19 cellular contexts compared by ENCODE assay signal in the genomic region with DNA sequence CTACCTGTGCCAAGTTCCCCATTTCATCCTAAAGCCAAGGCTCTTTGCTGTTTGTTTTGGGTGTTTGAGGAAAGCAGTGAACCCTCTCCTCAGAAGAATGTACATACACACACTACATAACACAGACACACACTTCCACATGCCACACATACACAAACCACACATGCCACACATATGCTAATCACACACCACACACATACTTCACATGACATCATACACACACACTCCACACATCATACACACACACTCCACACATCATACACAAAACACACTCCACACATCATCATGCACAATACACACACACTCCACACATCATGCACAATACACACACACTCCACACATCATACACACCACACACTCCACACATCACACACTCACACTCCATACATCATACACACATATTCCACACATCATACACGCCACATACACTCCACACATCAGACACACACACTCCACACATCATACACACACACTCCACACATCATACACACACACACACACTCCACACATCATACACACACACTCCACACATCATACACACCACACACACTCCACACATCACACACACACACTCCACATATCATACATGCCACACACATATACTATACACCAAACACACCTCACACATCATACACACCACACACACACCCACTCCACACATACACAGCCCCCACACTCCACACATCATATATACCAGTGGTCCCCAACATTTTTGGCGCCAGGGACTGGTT. TPM values are rescaled to one million over a fixed set of nuclear protein-coding genes. Genes with fewer than 3 reads are reported as not detected.
DNase-seq lines count a peak whose midpoint lies in the region; ATAC-seq, FAIRE-seq and TF ChIP-seq lines count a peak whose summit lies in the region.
"Had no signal": no experiment of that assay in that cellular context is flagged by ENCODE, and none has a peak within 500 bp of the region (broad histone marks: within the 10 kb centered on the region; RNA-seq: fewer than 3 reads in every experiment).

No MANE protein-coding gene starts in this region.

- peak; percentile 24 for ATAC-seq in left colon
- ATAC-seq in HG02938 (IDR thresholded peaks at IDR 0.05; ENCODE audit: unreplicated experiment) = no peak
- ATAC-seq: HCT116 had no signal

- peak; percentile 44 for DNase-seq in DMS114 treated with DMSO at 0.1 percent for 48 hours (lab: John Stamatoyannopoulos, UW; ENCODE audit: unreplicated experiment)
- DNase-seq in bronchial epithelial cell (ENCODE audit: low read depth) = no peak
- no peak for DNase-seq in left colon
- DNase-seq in NCI-H82 (lab: John Stamatoyannopoulos, UW) = no peak
- DNase-seq in NCI-H187 treated with DMSO at 0.1 percent for 48 hours (lab: John Stamatoyannopoulos, UW) = no peak
- DNase-seq in NCI-H2029 treated with DMSO at 0.1 percent for 48 hours (lab: John Stamatoyannopoulos, UW) = no peak
- DNase-seq: CD8-positive, alpha-beta memory T cell; Kasumi-1; NCI-H187; NCI-H446; PC-9; SW 1271 had no signal

- intact Hi-C loops in left colon (cut with DNase I, micrococcal nuclease) = no loop called here

- CTCF ChIA-PET in HEK293 (lab: Yijun Ruan, JAX) = interaction anchor here (3.4 kb wide), 1 partner anchor 11 kb away, joined by 17 read pairs; no protein-coding TSS in a partner anchor

- H3K27ac ChIP-seq in HEK293 (ENCODE audit: extremely low read depth, low read depth, low read length) = no peak overlapping the region
- H3K27ac ChIP-seq: BLaER1 treated with 17β-estradiol and CSF1 and Interleukin-3, amounts not matched to agents 10 nM and 100 nM; PC-9; SJSA1 had no signal

- TF ChIP-seq CTCF in HEK293 (tag by site-specific recombination; IDR thresholded peaks at IDR 0.05) (no peak), bronchial epithelial cell (IDR thresholded peaks at IDR 0.05; ENCODE audit: insufficient read depth, low read length, severe bottlenecking) (no peak)

- FAIRE-seq in bronchial epithelial cell (lab: Jason Lieb, UNC) = peak; percentile 100
- FAIRE-seq: A204.1, D721Med had no signal

- H3K9me3 ChIP-seq in HEK293 (ENCODE audit: control insufficient read depth, insufficient read depth, low read depth, low read length) = no peaks in the 10 kb centered on the region
- H3K9me3 ChIP-seq: BLaER1 treated with 17β-estradiol and CSF1 and Interleukin-3, amounts not matched to agents 10 nM and 100 nM; SJSA1 had no signal

- H3K4me1 ChIP-seq in HEK293 (ENCODE audit: control insufficient read depth, insufficient read depth, low read length) = no peaks in the 10 kb centered on the region

- no peak overlapping the region for H3K4me3 ChIP-seq in HEK293 (ENCODE audit: low read depth, low read length)
- no peak overlapping the region for H3K4me3 ChIP-seq in bronchial epithelial cell (ENCODE audit: low read depth, low read length)
- H3K4me3 ChIP-seq: BLaER1 treated with 17β-estradiol and CSF1 and Interleukin-3, amounts not matched to agents 10 nM and 100 nM; PC-9; SJSA1 had no signal

- POLR2A ChIA-PET in HEK293 (lab: Yijun Ruan, JAX) = no interaction called here

- H3K36me3 ChIP-seq in HEK293 (ENCODE audit: control insufficient read depth in 2 of 2, insufficient read depth in 1 of 2, low read length in 2 of 2) = no peaks in the 10 kb centered on the region
- no peaks in the 10 kb centered on the region for H3K36me3 ChIP-seq in bronchial epithelial cell (ENCODE audit: control insufficient read depth, insufficient read depth, low read length)
- H3K36me3 ChIP-seq: BLaER1 treated with 17β-estradiol and CSF1 and Interleukin-3, amounts not matched to agents 10 nM and 100 nM; SJSA1 had no signal

- no peaks in the 10 kb centered on the region for H3K27me3 ChIP-seq in bronchial epithelial cell (ENCODE audit: control insufficient read depth, insufficient read depth, low read length)
- H3K27me3 ChIP-seq: BLaER1 treated with 17β-estradiol and CSF1 and Interleukin-3, amounts not matched to agents 10 nM and 100 nM; SJSA1 had no signal

TF ChIP-seq in HEK293, 187 proteins besides CTCF, POLR2A, EP300 and RAD21:
- TF ChIP-seq, protein P1, sequence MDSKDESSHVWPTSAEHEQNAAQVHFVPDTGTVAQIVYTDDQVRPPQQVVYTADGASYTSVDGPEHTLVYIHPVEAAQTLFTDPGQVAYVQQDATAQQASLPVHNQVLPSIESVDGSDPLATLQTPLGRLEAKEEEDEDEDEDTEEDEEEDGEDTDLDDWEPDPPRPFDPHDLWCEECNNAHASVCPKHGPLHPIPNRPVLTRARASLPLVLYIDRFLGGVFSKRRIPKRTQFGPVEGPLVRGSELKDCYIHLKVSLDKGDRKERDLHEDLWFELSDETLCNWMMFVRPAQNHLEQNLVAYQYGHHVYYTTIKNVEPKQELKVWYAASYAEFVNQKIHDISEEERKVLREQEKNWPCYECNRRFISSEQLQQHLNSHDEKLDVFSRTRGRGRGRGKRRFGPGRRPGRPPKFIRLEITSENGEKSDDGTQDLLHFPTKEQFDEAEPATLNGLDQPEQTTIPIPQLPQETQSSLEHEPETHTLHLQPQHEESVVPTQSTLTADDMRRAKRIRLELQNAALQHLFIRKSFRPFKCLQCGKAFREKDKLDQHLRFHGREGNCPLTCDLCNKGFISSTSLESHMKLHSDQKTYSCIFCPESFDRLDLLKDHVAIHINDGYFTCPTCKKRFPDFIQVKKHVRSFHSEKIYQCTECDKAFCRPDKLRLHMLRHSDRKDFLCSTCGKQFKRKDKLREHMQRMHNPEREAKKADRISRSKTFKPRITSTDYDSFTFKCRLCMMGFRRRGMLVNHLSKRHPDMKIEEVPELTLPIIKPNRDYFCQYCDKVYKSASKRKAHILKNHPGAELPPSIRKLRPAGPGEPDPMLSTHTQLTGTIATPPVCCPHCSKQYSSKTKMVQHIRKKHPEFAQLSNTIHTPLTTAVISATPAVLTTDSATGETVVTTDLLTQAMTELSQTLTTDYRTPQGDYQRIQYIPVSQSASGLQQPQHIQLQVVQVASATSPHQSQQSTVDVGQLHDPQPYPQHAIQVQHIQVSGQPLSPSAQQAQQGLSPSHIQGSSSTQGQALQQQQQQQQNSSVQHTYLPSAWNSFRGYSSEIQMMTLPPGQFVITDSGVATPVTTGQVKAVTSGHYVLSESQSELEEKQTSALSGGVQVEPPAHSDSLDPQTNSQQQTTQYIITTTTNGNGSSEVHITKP (tag by site-specific recombination; IDR thresholded peaks at IDR 0.05) = no peak
- TF ChIP-seq ZNF391 (tag by site-specific recombination; IDR thresholded peaks at IDR 0.05; ENCODE audit: borderline replicate concordance, low read depth) (no peak), ZNF354C (tag by site-specific recombination; IDR thresholded peaks at IDR 0.05; ENCODE audit: borderline replicate concordance, low read depth) (no peak), ZNF600 (tag by site-specific recombination; IDR thresholded peaks at IDR 0.05) (no peak), GLIS1 (tag by site-specific recombination; IDR thresholded peaks at IDR 0.05) (no peak), KLF16 (tag by site-specific recombination; IDR thresholded peaks at IDR 0.05) (no peak), HOXD13 (CRISPR knock-in tag; IDR thresholded peaks at IDR 0.05; ENCODE audit: borderline replicate concordance) (no peak)
- TF ChIP-seq, protein P2, sequence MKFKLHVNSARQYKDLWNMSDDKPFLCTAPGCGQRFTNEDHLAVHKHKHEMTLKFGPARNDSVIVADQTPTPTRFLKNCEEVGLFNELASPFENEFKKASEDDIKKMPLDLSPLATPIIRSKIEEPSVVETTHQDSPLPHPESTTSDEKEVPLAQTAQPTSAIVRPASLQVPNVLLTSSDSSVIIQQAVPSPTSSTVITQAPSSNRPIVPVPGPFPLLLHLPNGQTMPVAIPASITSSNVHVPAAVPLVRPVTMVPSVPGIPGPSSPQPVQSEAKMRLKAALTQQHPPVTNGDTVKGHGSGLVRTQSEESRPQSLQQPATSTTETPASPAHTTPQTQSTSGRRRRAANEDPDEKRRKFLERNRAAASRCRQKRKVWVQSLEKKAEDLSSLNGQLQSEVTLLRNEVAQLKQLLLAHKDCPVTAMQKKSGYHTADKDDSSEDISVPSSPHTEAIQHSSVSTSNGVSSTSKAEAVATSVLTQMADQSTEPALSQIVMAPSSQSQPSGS (tag by site-specific recombination; IDR thresholded peaks at IDR 0.05; ENCODE audit: low read depth) = 0 out of 2 replicates have a peak, but pooled peaks have one; percentile 45

RNA-seq across cellular contexts. Expression of a gene that starts 22.7 kb away (rescaled TPM):
- total RNA-seq in bronchial epithelial cell (29.0 and 35.7 TPM in 2 replicates), left colon (10 to 100 TPM in 1 of 2 donors, 1 to 10 TPM in 1; 9.7 to 13.0 TPM)

RNA-seq across cellular contexts. Expression of a gene that starts 32.3 kb away (rescaled TPM):
- total RNA-seq in bronchial epithelial cell = 6.6 and 10.5 TPM in 2 replicates
- 100 to 1,000 TPM; 147 to 186 TPM for total RNA-seq in left colon

RNA-seq across cellular contexts. Expression of a gene that starts 48.2 kb away (rescaled TPM):
- total RNA-seq in bronchial epithelial cell (70.8 and 84.0 TPM in 2 replicates), left colon (100 to 1,000 TPM in 1 of 2 donors, 10 to 100 TPM in 1; 78.8 to 107 TPM)

Comparison
In these comparisons a context has a peak if more than half of its experiments do, and no peak if none do; other contexts are left out.
1. RNA of a gene that starts 32.3 kb away (total RNA-seq): 147 to 186 TPM in left colon; 6.6 to 10.5 TPM in bronchial epithelial cell; every median in the first group is over 10 times any median in the second.